8 cellular contexts compared by ENCODE assay signal in genomic region chr11:6926208-6927029, GRCh38. TPM values are rescaled to one million over a fixed set of nuclear protein-coding genes. Genes with fewer than 3 reads are reported as not detected.
A peak's percentile ranks its signal among the peaks of the same experiment; 100 is the strongest.
DNase-seq lines count a peak whose midpoint lies in the region; ATAC-seq, FAIRE-seq and TF ChIP-seq lines count a peak whose summit lies in the region.

Gene ZNF215 (plus strand): TSS chr11:6926426. CDS start chr11:6932273, 5,847 bp downstream.

- no peaks in the 10 kb centered on the region for H3K9me3 ChIP-seq in OCI-LY3 (ENCODE audit: insufficient read depth, low read length)
- H3K9me3 ChIP-seq in astrocyte (ENCODE audit: insufficient read depth, low read depth, low read length), result no peaks in the 10 kb centered on the region
- H3K9me3 ChIP-seq in hepatocyte (ENCODE audit: low read depth), result no peaks in the 10 kb centered on the region

- H3K4me1 ChIP-seq in OCI-LY3 (ENCODE audit: low read length) (peaks cover 51% of the 10 kb centered on the region), astrocyte (ENCODE audit: insufficient read depth, low read length) (peaks cover 12% of the 10 kb centered on the region), hepatocyte (ENCODE audit: insufficient read depth) (peaks cover 9% of the 10 kb centered on the region)

- H3K79me2 ChIP-seq in OCI-LY3 (ENCODE audit: low read length) (peaks cover 39% of the 10 kb centered on the region), astrocyte (ENCODE audit: insufficient read depth, low read length) (peaks cover 6% of the 10 kb centered on the region), hepatocyte (no peaks in the 10 kb centered on the region)

- no peaks in the 10 kb centered on the region for H3K36me3 Mint-ChIP-seq in astrocyte (ENCODE audit: low read depth, unreplicated experiment)

- H3K9me2 ChIP-seq in hepatocyte (replicated peaks; ENCODE audit: insufficient read depth), result no peaks in the 10 kb centered on the region

- peak within 1 kb of the TSS; percentile 92 for H2AFZ ChIP-seq in OCI-LY3 (ENCODE audit: low read depth, low read length)
- peak within 1 kb of the TSS; percentile 99 for H2AFZ ChIP-seq in astrocyte (ENCODE audit: low read depth, low read length)
- H2AFZ ChIP-seq in hepatocyte, result peak within 1 kb of the TSS; percentile 90

- ATAC-seq in GM19372 (IDR thresholded peaks at IDR 0.05; ENCODE audit: low read depth, unreplicated experiment) (peak; percentile 66), HG03432 (IDR thresholded peaks at IDR 0.05; ENCODE audit: unreplicated experiment) (peak; percentile 83)

- H3K27ac ChIP-seq in OCI-LY3 (ENCODE audit: low read length) (peak within 1 kb of the TSS; percentile 82), astrocyte (ENCODE audit: low read depth, low read length) (peak within 1 kb of the TSS; percentile 63), hepatocyte (peak within 1 kb of the TSS; percentile 78)

- DNase-seq in Caki2 (ENCODE audit: low read depth), result peak; percentile 82
- DNase-seq in astrocyte (ENCODE audit: low read depth), result peak; percentile 82
- peak; percentile 92 for DNase-seq in hepatocyte (ENCODE audit: low spot score)
- peak; percentile 44 for DNase-seq in putamen (ENCODE audit: low spot score)
- no peak for DNase-seq in DMS79 (lab: John Stamatoyannopoulos, UW)

- FAIRE-seq in astrocyte (lab: Jason Lieb, UNC), result no peak

- no peaks in the 10 kb centered on the region for H3K9me3 Mint-ChIP-seq in astrocyte (ENCODE audit: unreplicated experiment)

- no peaks in the 10 kb centered on the region for H3K27me3 ChIP-seq in OCI-LY3 (ENCODE audit: low read depth, low read length)
- H3K27me3 ChIP-seq in astrocyte (ENCODE audit: insufficient read depth, low read length), result no peaks in the 10 kb centered on the region
- H3K27me3 ChIP-seq in hepatocyte, result no peaks in the 10 kb centered on the region

- peaks cover 20% of the 10 kb centered on the region for H4K20me1 ChIP-seq in OCI-LY3 (ENCODE audit: insufficient read depth, low read length)
- no peaks in the 10 kb centered on the region for H4K20me1 ChIP-seq in astrocyte (ENCODE audit: insufficient read depth, low read length)
- no peaks in the 10 kb centered on the region for H4K20me1 ChIP-seq in hepatocyte (ENCODE audit: insufficient read depth, poor library complexity, severe bottlenecking)

- H3K4me3 ChIP-seq in OCI-LY3 (ENCODE audit: low read length) (peak within 1 kb of the TSS; percentile 88), astrocyte (ENCODE audit: insufficient read depth, low read depth, low read length) (peak within 1 kb of the TSS; percentile 91), hepatocyte (peak within 1 kb of the TSS; percentile 82)

- H3K36me3 ChIP-seq in OCI-LY3 (replicated peaks; ENCODE audit: low read depth, low read length), result peaks cover 35% of the 10 kb centered on the region
- no peaks in the 10 kb centered on the region for H3K36me3 ChIP-seq in astrocyte (ENCODE audit: insufficient read depth, low read length)
- no peaks in the 10 kb centered on the region for H3K36me3 ChIP-seq in hepatocyte (replicated peaks; ENCODE audit: insufficient read depth, low read depth)

- H3K4me1 Mint-ChIP-seq in astrocyte (ENCODE audit: low read depth, unreplicated experiment), result peaks cover 2% of the 10 kb centered on the region

- peak within 1 kb of the TSS; percentile 97 for H3K4me3 Mint-ChIP-seq in astrocyte (ENCODE audit: unreplicated experiment)

- TF ChIP-seq CTCF in OCI-LY3 (IDR thresholded peaks at IDR 0.05; ENCODE audit: low read depth, low read length), result no peak
- no peak for TF ChIP-seq CTCF in astrocyte (IDR thresholded peaks at IDR 0.05; ENCODE audit: insufficient read depth, low read depth, low read length)
- no peak for TF ChIP-seq CTCF in hepatocyte (IDR thresholded peaks at IDR 0.05; ENCODE audit: poor library complexity)

- in situ Hi-C loops in Caki2 (cut with HindIII; ENCODE audit: low pct_unique_long_range_greater_than_20kb, low sequenced_read_pairs), result no loop called here

- 1% methylated on average over 53 of the region's 61 CpGs for WGBS in hepatocyte (ENCODE audit: low lambda C conversion rate, missing lambda C conversion rate)

- no peaks in the 10 kb centered on the region for H3K27me3 Mint-ChIP-seq in astrocyte (ENCODE audit: low read depth, unreplicated experiment)

- peak within 1 kb of the TSS; percentile 97 for H3K4me2 ChIP-seq in OCI-LY3 (ENCODE audit: low read length)
- peak within 1 kb of the TSS; percentile 96 for H3K4me2 ChIP-seq in astrocyte (ENCODE audit: low read length)
- H3K4me2 ChIP-seq in hepatocyte, result peak within 1 kb of the TSS; percentile 92

- H3K27ac Mint-ChIP-seq in astrocyte (ENCODE audit: unreplicated experiment), result peak within 1 kb of the TSS; percentile 79

- peak within 1 kb of the TSS; percentile 96 for H3K9ac ChIP-seq in OCI-LY3 (ENCODE audit: low read length)
- peak within 1 kb of the TSS; percentile 89 for H3K9ac ChIP-seq in astrocyte (ENCODE audit: low read length)

RNA-seq across cellular contexts. Expression of gene ZNF215, which starts in this region (rescaled TPM):
- 1.5 and 6.3 TPM in 2 replicates for total RNA-seq in Caki2 (2014; rRNA removed; shearing (Covaris generic); ENCODE audit: low replicate concordance)
- total RNA-seq in astrocyte (2.1 and 2.9 TPM in 2 replicates), hepatocyte (3.3 and 3.6 TPM in 2 replicates)
- 1.2 and 2.0 TPM in 2 replicates for polyA plus RNA-seq in hepatocyte
